In genomic region chr17:59892849-59893616, GRCh38 we compare ENCODE assay signal across 1 cellular context.
TF ChIP-seq lines count a peak whose summit lies in the region.

Gene RPS6KB1, plus strand, starts transcription at chr17:59893121. Its CDS starts 64 bp downstream, at chr17:59893185.
Gene TUBD1, minus strand, starts transcription at chr17:59892943. Its CDS starts 1,941 bp downstream, at chr17:59891002.

TF ChIP-seq in HepG2, 621 proteins besides CTCF, POLR2A, EP300 and RAD21 (continued from another document and continues in another):
- TF ChIP-seq ARID4A (CRISPR knock-in tag; IDR thresholded peaks at IDR 0.05; ENCODE audit: borderline replicate concordance) (peak; percentile 96), U2AF2 (IDR thresholded peaks at IDR 0.05; ENCODE audit: low read depth, low read length) (0 out of 2 replicates have a peak, but pooled peaks have one; percentile 54), ZFP36 (IDR thresholded peaks at IDR 0.05; ENCODE audit: borderline replicate concordance, low read depth, low read length, partially characterized antibody) (no peak), GABPB1 (CRISPR knock-in tag; IDR thresholded peaks at IDR 0.05) (peak; percentile 86), MEIS2 (CRISPR knock-in tag; IDR thresholded peaks at IDR 0.05) (peak; percentile 95), ZBTB20 (CRISPR knock-in tag; IDR thresholded peaks at IDR 0.05; ENCODE audit: borderline replicate concordance, low read depth) (peak; percentile 87; the same call in 1 of the 2 replicates), ZBTB49 (CRISPR knock-in tag; IDR thresholded peaks at IDR 0.05; ENCODE audit: borderline replicate concordance) (no peak; the same call in none of the 2 replicates), SIN3A (IDR thresholded peaks at IDR 0.05; ENCODE audit: borderline replicate concordance, low read depth, low read length) (peak; percentile 50; the same call in 1 of the 2 replicates), ZNF275 (CRISPR knock-in tag; IDR thresholded peaks at IDR 0.05; ENCODE audit: borderline replicate concordance) (peak; percentile 91), U2AF1 (optimal IDR thresholded peaks at IDR 0.05; ENCODE audit: low read depth, low read length) (no peak), ZNF484 (CRISPR knock-in tag; IDR thresholded peaks at IDR 0.05; ENCODE audit: borderline replicate concordance, low read depth) (no peak), ERF (CRISPR knock-in tag; IDR thresholded peaks at IDR 0.05) (peak; percentile 73; the same call in 1 of the 2 replicates), SRSF9 (IDR thresholded peaks at IDR 0.05; ENCODE audit: borderline replicate concordance, insufficient read depth, low read depth, low read length, poor library complexity, severe bottlenecking) (no peak), ZEB1 (IDR thresholded peaks at IDR 0.05; ENCODE audit: insufficient replicate concordance, low read depth) (no peak), ZNF772 (CRISPR knock-in tag; IDR thresholded peaks at IDR 0.05) (peak; percentile 44), PHF21A (CRISPR knock-in tag; IDR thresholded peaks at IDR 0.05) (peak; percentile 43), MATR3 (CRISPR knock-in tag; IDR thresholded peaks at IDR 0.05) (no peak), FIP1L1 (IDR thresholded peaks at IDR 0.05; ENCODE audit: borderline replicate concordance, insufficient read depth, low read depth, low read length) (peak; percentile 96; the same call in 1 of the 2 replicates), ZNF513 (CRISPR knock-in tag; conservative IDR thresholded peaks at IDR 0.05) (0 out of 2 replicates have a peak, but pooled peaks have one; percentile 78), TGIF2 (CRISPR knock-in tag; IDR thresholded peaks at IDR 0.05) (peak; percentile 92), ZFP37 (CRISPR knock-in tag; IDR thresholded peaks at IDR 0.05; ENCODE audit: borderline replicate concordance) (0 out of 2 replicates have a peak, but pooled peaks have one; percentile 73), MLLT10 (CRISPR knock-in tag; IDR thresholded peaks at IDR 0.05) (no peak), IRF1 (CRISPR knock-in tag; IDR thresholded peaks at IDR 0.05; ENCODE audit: low read depth) (peak; percentile 78), ZBTB26 (CRISPR knock-in tag; IDR thresholded peaks at IDR 0.05; ENCODE audit: borderline replicate concordance) (no peak; the same call in none of the 2 replicates), ZKSCAN5 (CRISPR knock-in tag; IDR thresholded peaks at IDR 0.05) (no peak), ZSCAN21 (CRISPR knock-in tag; IDR thresholded peaks at IDR 0.05; ENCODE audit: borderline replicate concordance) (no peak; the same call in 1 of the 2 replicates), FOXO4 (CRISPR knock-in tag; conservative IDR thresholded peaks at IDR 0.05) (no peak), RBAK (CRISPR knock-in tag; IDR thresholded peaks at IDR 0.05) (no peak; the same call in 1 of the 2 replicates), USF2 (IDR thresholded peaks at IDR 0.05; ENCODE audit: low read depth, low read length) (no peak), USF2 (CRISPR knock-in tag; IDR thresholded peaks at IDR 0.05; ENCODE audit: borderline replicate concordance) (no peak), DNMT1 (CRISPR knock-in tag; IDR thresholded peaks at IDR 0.05) (peak; percentile 6; the same call in 1 of the 2 replicates), TIGD3 (CRISPR knock-in tag; IDR thresholded peaks at IDR 0.05; ENCODE audit: borderline replicate concordance) (peak; percentile 71; the same call in 1 of the 2 replicates), PAXIP1 (CRISPR knock-in tag; conservative IDR thresholded peaks at IDR 0.05) (peak; percentile 51), MTF1 (CRISPR knock-in tag; IDR thresholded peaks at IDR 0.05) (no peak), ZNF7 (CRISPR knock-in tag; IDR thresholded peaks at IDR 0.05) (peak; percentile 47; the same call in 1 of the 2 replicates), ZNF496 (CRISPR knock-in tag; IDR thresholded peaks at IDR 0.05; ENCODE audit: insufficient replicate concordance) (no peak), ZNF674 (CRISPR knock-in tag; IDR thresholded peaks at IDR 0.05; ENCODE audit: low read depth) (no peak), ZNF383 (CRISPR knock-in tag; IDR thresholded peaks at IDR 0.05; ENCODE audit: borderline replicate concordance) (0 out of 2 replicates have a peak, but pooled peaks have one; percentile 42)
